ENCODE assay signal across 8 cellular contexts in the genomic region with DNA sequence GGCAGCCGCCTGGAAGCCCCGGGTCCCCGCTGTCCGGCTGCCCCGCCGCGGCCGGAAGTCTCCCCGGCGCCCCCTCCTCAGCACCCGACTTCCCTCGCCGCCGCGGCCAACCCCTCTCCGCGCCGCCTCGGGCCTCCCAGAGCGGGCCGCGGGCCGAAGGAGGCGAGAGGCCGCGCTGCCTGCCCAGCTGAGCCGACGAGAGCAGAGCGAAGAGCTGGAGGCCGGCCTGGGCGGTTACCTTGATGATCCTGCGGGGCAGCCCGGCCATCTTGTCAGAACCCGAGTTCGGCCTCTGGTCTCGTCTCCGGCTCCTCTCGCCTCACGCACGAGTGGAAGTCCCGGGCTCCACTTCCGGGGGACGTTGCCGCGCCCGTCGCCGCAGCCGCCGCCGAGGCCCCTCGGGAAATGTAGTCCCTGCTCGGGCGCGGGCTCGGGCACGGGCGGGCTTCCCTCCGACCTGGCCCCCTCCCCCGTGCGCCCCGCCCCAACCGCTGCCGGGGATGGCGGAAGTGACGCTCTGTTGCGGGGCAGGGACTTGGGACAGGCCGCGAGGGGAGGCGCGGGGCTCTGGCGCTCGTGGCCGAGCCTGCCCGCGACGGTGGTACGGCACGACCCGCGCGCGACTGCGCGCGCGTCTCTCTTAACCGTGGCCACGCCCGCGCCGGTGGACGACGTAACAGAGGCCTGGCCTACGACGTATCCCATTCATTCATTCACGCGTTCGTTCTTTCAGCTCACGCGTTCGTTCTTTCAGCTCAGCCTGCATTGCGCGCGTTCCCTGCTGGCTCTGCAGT. TPM values are rescaled to one million over a fixed set of nuclear protein-coding genes. Genes with fewer than 3 reads are reported as not detected.
DNase-seq lines count a peak whose midpoint lies in the region; ATAC-seq lines count a peak whose summit lies in the region.

A gene with protein sequence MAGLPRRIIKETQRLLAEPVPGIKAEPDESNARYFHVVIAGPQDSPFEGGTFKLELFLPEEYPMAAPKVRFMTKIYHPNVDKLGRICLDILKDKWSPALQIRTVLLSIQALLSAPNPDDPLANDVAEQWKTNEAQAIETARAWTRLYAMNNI (minus strand): TSS at position 331 of the 794 bp plus-strand sequence. CDS start 63 bp downstream, at position 268.

- no peaks in the 10 kb centered on the region for H3K27me3 Mint-ChIP-seq in IgD-negative memory B cell

- peak; percentile 76 for ATAC-seq in GM21529 (IDR thresholded peaks at IDR 0.05; ENCODE audit: unreplicated experiment)

- peak within 1 kb of the TSS; percentile 90 to 97 (median 93) for H3K27ac Mint-ChIP-seq in IgD-negative memory B cell

- H3K9me3 Mint-ChIP-seq in IgD-negative memory B cell = no peaks in the 10 kb centered on the region

- H3K4me3 Mint-ChIP-seq in IgD-negative memory B cell = peak within 1 kb of the TSS; percentile 94 to 99 (median 98)

- DNase-seq in DMS114 treated with DMSO at 0.1 percent for 48 hours (lab: John Stamatoyannopoulos, UW; ENCODE audit: unreplicated experiment) (peak; percentile 87), OCI-M1 (lab: John Stamatoyannopoulos, UW) (peak; percentile 97), activated T-cell treated with anti-CD3 and anti-CD28 coated beads for 24 hours (ENCODE audit: low read depth) (peak; percentile 96), epidermal melanocyte (ENCODE audit: insufficient read length, low spot score) (peak; percentile 68), middle frontal gyrus (ENCODE audit: extremely low spot score, low spot score) (peak; percentile 90)
- DNase-seq in stimulated activated CD8-positive, alpha-beta memory T cell treated with anti-CD3 and anti-CD28 coated beads, Interleukin-2, amount 100 ng/mL, for 1 hour (ENCODE audit: low read depth in 2 of 2) = peak; percentile 92 to 95

- peaks cover 31 to 47% (median 40%) of the 10 kb centered on the region in 3 donors for H3K4me1 Mint-ChIP-seq in IgD-negative memory B cell

- H3K36me3 Mint-ChIP-seq in IgD-negative memory B cell = no peaks in the 10 kb centered on the region

RNA-seq across cellular contexts. Expression of the gene that starts here (rescaled TPM):
- polyA plus RNA-seq in IgD-negative memory B cell = 245 TPM

Comparison
In these comparisons a context has a peak if more than half of its experiments do, and no peak if none do; other contexts are left out.
1. Peak in every context shown above with its lines: DNase-seq and ATAC-seq.